23 cellular contexts compared by ENCODE assay signal in genomic region chr2:231388725-231389346, GRCh38. TPM values are rescaled to one million over a fixed set of nuclear protein-coding genes. Genes with fewer than 3 reads are reported as not detected.
DNase-seq lines count a peak whose midpoint lies in the region; ATAC-seq and TF ChIP-seq lines count a peak whose summit lies in the region.
"Had no signal": no experiment of that assay in that cellular context is flagged by ENCODE, and none has a peak within 500 bp of the region (broad histone marks: within the 10 kb centered on the region; RNA-seq: fewer than 3 reads in every experiment).

No MANE protein-coding gene starts in this region.

- no peaks in the 10 kb centered on the region for H3K36me3 ChIP-seq in breast epithelium
- H3K36me3 ChIP-seq: cardiac muscle cell had no signal

- H3K4me1 Mint-ChIP-seq in MCF 10A (ENCODE audit: insufficient read depth, unreplicated experiment) (peaks cover 5% of the 10 kb centered on the region), neural crest cell (peaks cover 17% of the 10 kb centered on the region)

- no peak for ATAC-seq in HG02973 (IDR thresholded peaks at IDR 0.05; ENCODE audit: unreplicated experiment)

- intact Hi-C loops in breast epithelium (cut with DNase I; ENCODE audit: low total_unique reads) (no loop called here), MCF 10A (cut with micrococcal nuclease) (no loop called here)

- H3K27ac ChIP-seq in breast epithelium (peak overlapping the region; percentile 52 to 61), caudate nucleus (ENCODE audit: low read depth, low read length) (peak overlapping the region; percentile 98), temporal lobe (ENCODE audit: low read depth, low read length) (peak overlapping the region; percentile 97)
- H3K27ac ChIP-seq: C4-2B, GM23248, parathyroid adenoma had no signal

- no peaks in the 10 kb centered on the region for H3K27me3 ChIP-seq in breast epithelium
- H3K27me3 ChIP-seq: cardiac muscle cell had no signal

- H3K36me3 Mint-ChIP-seq in MCF 10A (ENCODE audit: insufficient read depth, unreplicated experiment), result peaks cover 11% of the 10 kb centered on the region
- H3K36me3 Mint-ChIP-seq in neural crest cell (ENCODE audit: low read depth), result peaks cover 9% of the 10 kb centered on the region
- H3K36me3 Mint-ChIP-seq: activated naive CD8-positive, alpha-beta T cell treated with anti-CD3 and anti-CD28 coated beads, Interleukin-2, amount 10 ng/mL, durations not matched to agents 7 days and 5 days had no signal

- H3K9me3 ChIP-seq in breast epithelium, result no peaks in the 10 kb centered on the region
- H3K9me3 ChIP-seq: esophagus muscularis mucosa had no signal

- H3K4me3 ChIP-seq in breast epithelium, result no peak overlapping the region
- H3K4me3 ChIP-seq: cardiac muscle cell, esophagus muscularis mucosa, GM23248 had no signal

- POLR2A ChIA-PET in MCF 10A (lab: Yijun Ruan, JAX), result no interaction called here

- no peaks in the 10 kb centered on the region for H3K4me1 ChIP-seq in breast epithelium
- H3K4me1 ChIP-seq: parathyroid adenoma had no signal

- DNase-seq in breast epithelium (ENCODE audit: low spot score in 2 of 2) (no peak), MCF 10A (ENCODE audit: unreplicated experiment) (no peak), caudate nucleus (lab: John Stamatoyannopoulos, UW) (peak in 4 of 61 donors; percentile 46 to 62 (median 57)), neural crest cell (ENCODE audit: low read depth, low spot score) (no peak), KBM-7 (no peak)
- DNase-seq in activated CD8-positive, alpha-beta memory T cell treated with anti-CD3 and anti-CD28 coated beads, Interleukin-2, amount 50 U/mL, for 48 hours, result no peak
- DNase-seq: activated CD8-positive, alpha-beta memory T cell treated with anti-CD3 and anti-CD28 coated beads for 24 hours; activated naive CD8-positive, alpha-beta T cell treated with anti-CD3 and anti-CD28 coated beads, Interleukin-2, amount 10 ng/mL, durations not matched to agents 7 days and 5 days; DMS153; effector CD8-positive, alpha-beta T cell; NCI-H2029 treated with DMSO at 0.1 percent for 48 hours; NCI-H510A; stimulated activated CD4-positive, alpha-beta T cell treated with anti-CD3 and anti-CD28 coated beads, Interleukin-12 subunit alpha, Interleukin-12 subunit beta, amount 100 ng/mL, for 4 hours had no signal

- peaks cover 14% of the 10 kb centered on the region for H3K9me3 Mint-ChIP-seq in MCF 10A (ENCODE audit: unreplicated experiment)
- H3K9me3 Mint-ChIP-seq in neural crest cell, result peaks cover 4% of the 10 kb centered on the region

- H3K4me3 Mint-ChIP-seq in MCF 10A (ENCODE audit: unreplicated experiment), result no peak overlapping the region
- no peak overlapping the region for H3K4me3 Mint-ChIP-seq in neural crest cell
- H3K4me3 Mint-ChIP-seq: activated naive CD8-positive, alpha-beta T cell treated with anti-CD3 and anti-CD28 coated beads, Interleukin-2, amount 10 ng/mL, durations not matched to agents 7 days and 5 days; IgD-negative memory B cell; T-helper 1 cell treated with Interleukin-12 subunit alpha and Interleukin-12 subunit beta and Interleukin-4 antibody, amounts not matched to agents 30 μg/mL and 1 μg/mL, for 36 hours; type B pancreatic cell had no signal

- H3K27ac Mint-ChIP-seq in MCF 10A (ENCODE audit: low read depth, unreplicated experiment) (no peak overlapping the region), neural crest cell (ENCODE audit: unreplicated experiment) (peak overlapping the region; percentile 58)
- H3K27ac Mint-ChIP-seq: activated naive CD8-positive, alpha-beta T cell treated with anti-CD3 and anti-CD28 coated beads, Interleukin-2, amount 10 ng/mL, durations not matched to agents 7 days and 5 days; T-helper 1 cell treated with Interleukin-12 subunit alpha and Interleukin-12 subunit beta and Interleukin-4 antibody, amounts not matched to agents 30 μg/mL and 1 μg/mL, for 36 hours; type B pancreatic cell had no signal

- BruUV-seq in MCF 10A (replicated peaks; lab: Mats Ljungman, UMichigan), result no TSS peak

- CTCF ChIA-PET in MCF 10A (lab: Yijun Ruan, JAX), result interaction anchor here (1.1 to 1.3 kb wide), 2 partner anchors 11 to 14 kb away, joined by 3 to 7 read pairs; no protein-coding TSS in a partner anchor

- TF ChIP-seq POLR2A in breast epithelium (IDR thresholded peaks at IDR 0.05), result no peak

- no peak for TF ChIP-seq CTCF in breast epithelium (IDR thresholded peaks at IDR 0.05)
- TF ChIP-seq CTCF in MCF 10A (IDR thresholded peaks at IDR 0.05; ENCODE audit: unreplicated experiment), result no peak
- no peak for TF ChIP-seq CTCF in neural crest cell (conservative IDR thresholded peaks at IDR 0.05)

- H3K27me3 Mint-ChIP-seq in MCF 10A (ENCODE audit: insufficient read depth, unreplicated experiment), result no peaks in the 10 kb centered on the region
- peaks cover 7% of the 10 kb centered on the region for H3K27me3 Mint-ChIP-seq in neural crest cell (ENCODE audit: low read depth)
- H3K27me3 Mint-ChIP-seq: IgD-negative memory B cell had no signal

- in situ Hi-C loops in KBM-7 (cut with MboI; ENCODE audit: low pct_unique_long_range_greater_than_20kb, low sequenced_read_pairs), result no loop called here

RNA-seq across cellular contexts. Expression of gene B3GNT7, which starts 6.7 kb away (rescaled TPM):
- total RNA-seq in breast epithelium, result 1 to 10 TPM; 1.3 to 5.3 (median 2.3) TPM
- total RNA-seq in MCF 10A (2022), result not detected in 2 replicates
- total RNA-seq in neural crest cell, result 0.61 and 0.79 TPM in 2 replicates
- 0.98 TPM for total RNA-seq in temporal lobe
- total RNA-seq: GM23248 had no signal
